ENCODE assay signal across 13 cellular contexts in genomic region chr6:108156938-108157233, GRCh38. TPM values are rescaled to one million over a fixed set of nuclear protein-coding genes. Genes with fewer than 3 reads are reported as not detected.
A peak's percentile ranks its signal among the peaks of the same experiment; 100 is the strongest.
DNase-seq lines count a peak whose midpoint lies in the region; ATAC-seq and TF ChIP-seq lines count a peak whose summit lies in the region.
"Had no signal": no experiment of that assay in that cellular context is flagged by ENCODE, and none has a peak within 500 bp of the region (broad histone marks: within the 10 kb centered on the region; RNA-seq: fewer than 3 reads in every experiment).

No MANE protein-coding gene starts in this region.

- no peak overlapping the region for H3K9ac ChIP-seq in PC-3 (ENCODE audit: low read length)

- H3K4me3 ChIP-seq in DOHH2 (ENCODE audit: low read length) = no peak overlapping the region
- H3K4me3 ChIP-seq in PC-3 (ENCODE audit: low read length) = peak overlapping the region; percentile 63
- H3K4me3 ChIP-seq in esophagus muscularis mucosa = peak overlapping the region in 2 of 4 donors; percentile 27 to 39

- H3K9me3 ChIP-seq in DOHH2 (ENCODE audit: control insufficient read depth, insufficient read depth, low read length) (no peaks in the 10 kb centered on the region), PC-3 (ENCODE audit: low read length) (no peaks in the 10 kb centered on the region), esophagus muscularis mucosa (no peaks in the 10 kb centered on the region)
- H3K9me3 ChIP-seq: colonic mucosa, tibial artery had no signal

- H3K9me2 ChIP-seq in DOHH2 (replicated peaks; ENCODE audit: control insufficient read depth, low read length) = no peaks in the 10 kb centered on the region
- H3K9me2 ChIP-seq in PC-3 (replicated peaks; ENCODE audit: low read length) = no peaks in the 10 kb centered on the region

- H3K4me2 ChIP-seq in DOHH2 (ENCODE audit: low read length) (peak overlapping the region; percentile 41; the same call in 1 of the 2 replicates), PC-3 (ENCODE audit: low read length) (peak overlapping the region; percentile 83)

- H3K27ac ChIP-seq in DOHH2 (ENCODE audit: low read depth, low read length) = no peak overlapping the region
- H3K27ac ChIP-seq in PC-3 (ENCODE audit: low read length) = no peak overlapping the region
- H3K27ac ChIP-seq in esophagus muscularis mucosa (replicated peaks in 1 of 4) = no peak overlapping the region
- H3K27ac ChIP-seq: colonic mucosa, tibial artery had no signal

- H3F3A ChIP-seq in DOHH2 (ENCODE audit: control insufficient read depth, insufficient read depth) = no peaks in the 10 kb centered on the region
- H3F3A ChIP-seq in PC-3 (ENCODE audit: low read length, unreplicated experiment) = no peaks in the 10 kb centered on the region

- ATAC-seq in PC-3 (no peak), GM18870 (IDR thresholded peaks at IDR 0.05; ENCODE audit: unreplicated experiment) (no peak)

- intact Hi-C loops in PC-3 (cut with micrococcal nuclease) (no loop called here), esophagus muscularis mucosa (cut with DNase I) (no loop called here)

- TF ChIP-seq CTCF in DOHH2 (IDR thresholded peaks at IDR 0.05; ENCODE audit: low read depth, low read length, poor library complexity, severe bottlenecking) (no peak), PC-3 (conservative IDR thresholded peaks at IDR 0.05; ENCODE audit: low read depth, low read length) (no peak), esophagus muscularis mucosa (IDR thresholded peaks at IDR 0.05) (no peak)

- H3K4me1 ChIP-seq in DOHH2 (ENCODE audit: control insufficient read depth, low read length) (peaks cover 4% of the 10 kb centered on the region; the same call in 1 of the 2 replicates), PC-3 (ENCODE audit: insufficient read depth, low read length) (peaks cover 20% of the 10 kb centered on the region), esophagus muscularis mucosa (peaks cover 9 to 18% (median 16%) of the 10 kb centered on the region in 4 donors)
- H3K4me1 ChIP-seq: colonic mucosa had no signal

- peaks cover 67% of the 10 kb centered on the region for H3K27me3 ChIP-seq in DOHH2 (ENCODE audit: control insufficient read depth, low read length)
- H3K27me3 ChIP-seq in PC-3 (ENCODE audit: low read length) = peaks cover 54% of the 10 kb centered on the region
- peaks cover 0 to 99% (median 57%) of the 10 kb centered on the region in 4 donors for H3K27me3 ChIP-seq in esophagus muscularis mucosa

- H3K79me2 ChIP-seq in DOHH2 (ENCODE audit: control insufficient read depth, low read length) (no peaks in the 10 kb centered on the region), PC-3 (ENCODE audit: low read length) (no peaks in the 10 kb centered on the region)

- POLR2A ChIA-PET in PC-3 (lab: Charles Lee; ENCODE audit: unreplicated experiment) = no interaction called here

- no TSS peak for BruUV-seq in PC-3 (replicated peaks; lab: Mats Ljungman, UMichigan)

- CTCF ChIA-PET in PC-3 (lab: Charles Lee) = no interaction called here

- no peak for TF ChIP-seq POLR2A in esophagus muscularis mucosa (IDR thresholded peaks at IDR 0.05; ENCODE audit: low read depth)

- H4K20me1 ChIP-seq in DOHH2 (ENCODE audit: control insufficient read depth, insufficient read depth, low read depth, low read length) (no peaks in the 10 kb centered on the region), PC-3 (ENCODE audit: low read length) (no peaks in the 10 kb centered on the region)

- no peak for DNase-seq in PC-3
- peak; percentile 24 for DNase-seq in esophagus muscularis mucosa (ENCODE audit: extremely low spot score)
- DNase-seq in retina = peak; percentile 64
- DNase-seq in SHP77 (lab: John Stamatoyannopoulos, UW) = no peak
- no peak for DNase-seq in amygdala (lab: John Stamatoyannopoulos, UW)
- DNase-seq: activated CD8-positive, alpha-beta memory T cell treated with anti-CD3 and anti-CD28 coated beads for 24 hours; colonic mucosa; GOT3; tibial artery had no signal

- H3K36me3 ChIP-seq in DOHH2 (ENCODE audit: control insufficient read depth, low read length) = no peaks in the 10 kb centered on the region
- H3K36me3 ChIP-seq in PC-3 (ENCODE audit: low read depth, low read length) = no peaks in the 10 kb centered on the region
- no peaks in the 10 kb centered on the region for H3K36me3 ChIP-seq in esophagus muscularis mucosa
- H3K36me3 ChIP-seq: colonic mucosa, tibial artery had no signal

- WGBS in esophagus muscularis mucosa = 13% methylated on average over 6 of the region's 8 CpGs

- TF ChIP-seq EP300 in esophagus muscularis mucosa (IDR thresholded peaks at IDR 0.05) = no peak

- H2AFZ ChIP-seq in PC-3 (ENCODE audit: low read length) = peak overlapping the region; percentile 73

RNA-seq across cellular contexts. Expression of gene NR2E1, which starts 8.9 kb away (rescaled TPM):
- 0.07 TPM in 1 of 2 replicates, not detected in the other for total RNA-seq in PC-3 (2014; rRNA removed)
- not detected for total RNA-seq in esophagus muscularis mucosa
- total RNA-seq: colonic mucosa; skeletal muscle tissue; T-helper 2 cell treated with Interferon-gamma antibody and Interleukin-4, amounts not matched to agents 100 ng/mL and 5 ng/mL, for 36 hours had no signal

Comparison
In these comparisons a context has a peak if more than half of its experiments do, and no peak if none do; other contexts are left out.
1. DNase-seq: peak in esophagus muscularis mucosa (single experiment) and retina (single experiment); none in PC-3 (single experiment), SHP77 (0 of 2) and amygdala (0 of 56).